7 cellular contexts compared by ENCODE assay signal in the genomic region with DNA sequence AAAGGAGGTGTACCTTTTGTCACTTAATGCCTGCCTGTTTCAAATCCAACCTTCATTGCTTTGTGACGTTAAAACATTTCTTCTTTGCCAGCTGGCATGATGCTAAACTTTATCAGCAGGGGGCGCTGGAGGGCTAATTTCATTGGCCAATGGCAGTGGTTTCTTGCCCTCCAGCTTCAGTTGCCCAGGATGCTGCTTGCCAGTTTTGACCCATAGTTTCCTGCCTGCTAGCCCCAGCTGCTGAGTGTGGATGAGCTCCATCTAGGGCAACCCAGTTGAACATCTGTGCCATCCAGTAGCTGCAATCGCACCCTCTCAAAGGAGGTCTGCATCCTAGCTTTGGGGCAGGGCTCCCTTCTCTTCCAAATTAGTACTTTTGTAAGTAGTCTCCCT. TPM values are rescaled to one million over a fixed set of nuclear protein-coding genes. Genes with fewer than 3 reads are reported as not detected.
DNase-seq lines count a peak whose midpoint lies in the region; ATAC-seq and TF ChIP-seq lines count a peak whose summit lies in the region.

No MANE protein-coding gene starts in this region.

- no peak overlapping the region for H3K9ac ChIP-seq in trophoblast cell (ENCODE audit: low read length)

- no peak overlapping the region for H3K4me3 ChIP-seq in Jurkat, Clone E6-1 (ENCODE audit: low read length)
- no peak overlapping the region for H3K4me3 ChIP-seq in trophoblast cell (ENCODE audit: low read depth, low read length)

- H3K79me1 ChIP-seq in trophoblast cell (ENCODE audit: low read length), result peaks cover 3% of the 10 kb centered on the region

- H3K18ac ChIP-seq in trophoblast cell (ENCODE audit: low read length), result no peak overlapping the region

- H3K36me3 ChIP-seq in trophoblast cell (ENCODE audit: control insufficient read depth in 1 of 2, insufficient read depth in 2 of 2, low read length in 2 of 2), result peaks cover 0 to 2% of the 10 kb centered on the region in 2 experiments

- H4K12ac ChIP-seq in trophoblast cell (ENCODE audit: low read depth, low read length), result no peak overlapping the region

- no peak overlapping the region for H3K14ac ChIP-seq in trophoblast cell (ENCODE audit: low read length)

- no peak overlapping the region for H3K4ac ChIP-seq in trophoblast cell (ENCODE audit: low read depth, low read length)

- H2AK5ac ChIP-seq in trophoblast cell (ENCODE audit: low read length), result no peak overlapping the region

- no peaks in the 10 kb centered on the region for H3K4me1 Mint-ChIP-seq in activated T-helper 17 cell treated with anti-CD3 and anti-CD28 coated beads, Interleukin-2, amount 50 U/mL, for 72 hours
- H3K4me1 Mint-ChIP-seq in type B pancreatic cell (ENCODE audit: unreplicated experiment), result peaks cover 9% of the 10 kb centered on the region

- H3K36me3 Mint-ChIP-seq in activated T-helper 17 cell treated with anti-CD3 and anti-CD28 coated beads, Interleukin-2, amount 50 U/mL, for 72 hours (ENCODE audit: low read depth), result no peaks in the 10 kb centered on the region
- H3K36me3 Mint-ChIP-seq in type B pancreatic cell, result no peaks in the 10 kb centered on the region

- H4K91ac ChIP-seq in trophoblast cell (ENCODE audit: low read depth, low read length), result no peak overlapping the region

- DNase-seq in Jurkat, Clone E6-1 (ENCODE audit: low read depth, low spot score), result peak; percentile 66
- DNase-seq in RPMI7951 (ENCODE audit: low read depth) (peak; percentile 65), germinal center (ENCODE audit: low spot score) (peak; percentile 72), trophoblast cell (peak; percentile 55 to 81), type B pancreatic cell (ENCODE audit: extremely low spot score, unreplicated experiment) (no peak)

- H2BK120ac ChIP-seq in trophoblast cell (ENCODE audit: insufficient read depth, low read length, poor library complexity), result no peak overlapping the region

- peak; percentile 76 for TF ChIP-seq CTCF in GM12874 (IDR thresholded peaks at IDR 0.05; ENCODE audit: insufficient read depth, low read depth, low read length)
- peak; percentile 82 for TF ChIP-seq CTCF in type B pancreatic cell (conservative IDR thresholded peaks at IDR 0.05)

- ATAC-seq in activated T-helper 17 cell treated with anti-CD3 and anti-CD28 coated beads, Interleukin-2, amount 50 U/mL, for 72 hours (replicated peaks), result peak; percentile 84

- no peaks in the 10 kb centered on the region for H3K79me2 ChIP-seq in trophoblast cell (ENCODE audit: control insufficient read depth, insufficient read depth, low read length, poor library complexity)

- H3K27ac ChIP-seq in trophoblast cell (ENCODE audit: low read depth, low read length), result no peak overlapping the region

- no peak overlapping the region for H3K23ac ChIP-seq in trophoblast cell (ENCODE audit: low read length)

- no peak overlapping the region for H2BK5ac ChIP-seq in trophoblast cell (ENCODE audit: low read depth, low read length, poor library complexity)

- no peak overlapping the region for H4K8ac ChIP-seq in trophoblast cell (ENCODE audit: low read depth, low read length)

- no peaks in the 10 kb centered on the region for H3K9me3 ChIP-seq in trophoblast cell (ENCODE audit: insufficient read depth, low read depth, low read length)

- no peak overlapping the region for H2AFZ ChIP-seq in trophoblast cell (ENCODE audit: insufficient read depth, low read length, poor library complexity)

- H3K4me3 Mint-ChIP-seq in activated T-helper 17 cell treated with anti-CD3 and anti-CD28 coated beads, Interleukin-2, amount 50 U/mL, for 72 hours, result no peak overlapping the region
- no peak overlapping the region for H3K4me3 Mint-ChIP-seq in type B pancreatic cell

- H3K4me1 ChIP-seq in trophoblast cell (ENCODE audit: control insufficient read depth in 1 of 2, insufficient read depth in 2 of 2, low read length in 2 of 2), result peaks cover 6 to 11% of the 10 kb centered on the region in 2 experiments

- no peaks in the 10 kb centered on the region for H3K27me3 ChIP-seq in trophoblast cell (ENCODE audit: insufficient read depth, low read length)

- H3K9me3 Mint-ChIP-seq in activated T-helper 17 cell treated with anti-CD3 and anti-CD28 coated beads, Interleukin-2, amount 50 U/mL, for 72 hours, result no peaks in the 10 kb centered on the region
- H3K9me3 Mint-ChIP-seq in type B pancreatic cell, result no peaks in the 10 kb centered on the region

- H3K4me2 ChIP-seq in trophoblast cell (ENCODE audit: low read length), result no peak overlapping the region

- WGBS in trophoblast cell (ENCODE audit: extremely low coverage, insufficient coverage, insufficient read length), result no CpG with 5 or more reads among the region's 3 CpGs

- H3K27ac Mint-ChIP-seq in activated T-helper 17 cell treated with anti-CD3 and anti-CD28 coated beads, Interleukin-2, amount 50 U/mL, for 72 hours, result no peak overlapping the region
- no peak overlapping the region for H3K27ac Mint-ChIP-seq in type B pancreatic cell

- H2BK12ac ChIP-seq in trophoblast cell (ENCODE audit: low read length), result no peak overlapping the region

- H3K27me3 Mint-ChIP-seq in activated T-helper 17 cell treated with anti-CD3 and anti-CD28 coated beads, Interleukin-2, amount 50 U/mL, for 72 hours, result no peaks in the 10 kb centered on the region
- peaks cover 5% of the 10 kb centered on the region for H3K27me3 Mint-ChIP-seq in type B pancreatic cell

RNA-seq across cellular contexts. Expression of a gene that starts 22.1 kb away (rescaled TPM):
- polyA plus RNA-seq in Jurkat, Clone E6-1 (2012; ENCODE audit: insufficient read depth, insufficient read length), result not detected
- total RNA-seq in RPMI7951 (2014; rRNA removed; shearing (Covaris generic)), result not detected in 2 replicates
- 1 to 10 TPM in 1 of 2 donors, under 1 TPM in 1; 0.77 to 1.3 TPM for total RNA-seq in activated T-helper 17 cell treated with anti-CD3 and anti-CD28 coated beads, Interleukin-2, amount 50 U/mL, for 72 hours
- polyA plus RNA-seq in trophoblast cell (2013), result 44.4 and 51.3 TPM in 2 replicates
- total RNA-seq in type B pancreatic cell (ENCODE audit: low replicate concordance), result 3.5 and 3.9 TPM in 2 replicates

RNA-seq across cellular contexts. Expression of a gene that starts 27.0 kb away (rescaled TPM):
- 104 TPM for polyA plus RNA-seq in Jurkat, Clone E6-1 (2012; ENCODE audit: insufficient read depth, insufficient read length)
- total RNA-seq in RPMI7951 (2014; rRNA removed; shearing (Covaris generic)), result 245 and 278 TPM in 2 replicates
- total RNA-seq in activated T-helper 17 cell treated with anti-CD3 and anti-CD28 coated beads, Interleukin-2, amount 50 U/mL, for 72 hours, result 10 to 100 TPM; 46.4 to 84.4 TPM
- 291 and 298 TPM in 2 replicates for polyA plus RNA-seq in trophoblast cell (2013)
- 100 and 130 TPM in 2 replicates for total RNA-seq in type B pancreatic cell (ENCODE audit: low replicate concordance)

RNA-seq across cellular contexts. Expression of a gene that starts 44.4 kb away (rescaled TPM):
- polyA plus RNA-seq in Jurkat, Clone E6-1 (2012; ENCODE audit: insufficient read depth, insufficient read length), result not detected
- total RNA-seq in RPMI7951 (2014; rRNA removed; shearing (Covaris generic)), result not detected in 2 replicates
- total RNA-seq in activated T-helper 17 cell treated with anti-CD3 and anti-CD28 coated beads, Interleukin-2, amount 50 U/mL, for 72 hours, result not detected
- not detected in 2 replicates for polyA plus RNA-seq in trophoblast cell (2013)
- total RNA-seq in type B pancreatic cell (ENCODE audit: low replicate concordance), result not detected in 2 replicates

RNA-seq across cellular contexts. Expression of a gene that starts 58.3 kb away (rescaled TPM):
- not detected for polyA plus RNA-seq in Jurkat, Clone E6-1 (2012; ENCODE audit: insufficient read depth, insufficient read length)
- total RNA-seq in RPMI7951 (2014; rRNA removed; shearing (Covaris generic)), result 0.20 and 0.48 TPM in 2 replicates
- total RNA-seq in activated T-helper 17 cell treated with anti-CD3 and anti-CD28 coated beads, Interleukin-2, amount 50 U/mL, for 72 hours, result under 1 TPM in 1 of 2 donors, not detected in 1; 0.24 TPM
- polyA plus RNA-seq in trophoblast cell (2013), result 0.81 and 1.0 TPM in 2 replicates
- total RNA-seq in type B pancreatic cell (ENCODE audit: low replicate concordance), result 0.71 and 2.4 TPM in 2 replicates
